Comparison of ENCODE assay signal across 8 cellular contexts in genomic region chr9:113511856-113512761, GRCh38. TPM values are rescaled to one million over a fixed set of nuclear protein-coding genes. Genes with fewer than 3 reads are reported as not detected.
DNase-seq lines count a peak whose midpoint lies in the region; ATAC-seq and TF ChIP-seq lines count a peak whose summit lies in the region.

No MANE protein-coding gene starts in this region.

- H3K4me1 ChIP-seq in CD4-positive, CD25-positive, alpha-beta regulatory T cell (ENCODE audit: control insufficient read depth, insufficient read depth, low read length, poor library complexity, severe bottlenecking) = peaks cover 49% of the 10 kb centered on the region
- H3K4me1 ChIP-seq in mesenchymal stem cell (ENCODE audit: control insufficient read depth, insufficient read depth, low read depth, low read length) = peaks cover 28% of the 10 kb centered on the region
- H3K4me1 ChIP-seq in thoracic aorta (ENCODE audit: control insufficient read depth in 1 of 2, low read depth in 2 of 2) = peaks cover 18 to 39% of the 10 kb centered on the region in 2 donors

- no peaks in the 10 kb centered on the region for H3K36me3 ChIP-seq in CD4-positive, CD25-positive, alpha-beta regulatory T cell (ENCODE audit: control insufficient read depth, insufficient read depth, low read length)
- no peaks in the 10 kb centered on the region for H3K36me3 ChIP-seq in mesenchymal stem cell (ENCODE audit: control insufficient read depth in 1 of 2, insufficient read depth in 2 of 2, low read depth in 1 of 2, low read length in 2 of 2)
- H3K36me3 ChIP-seq in thoracic aorta = peaks cover 21% of the 10 kb centered on the region

- DNase-seq in CD4-positive, CD25-positive, alpha-beta regulatory T cell = peak; percentile 45 to 86 (median 50)
- DNase-seq in M059J (ENCODE audit: low read depth) (peak; percentile 77), activated T-cell treated with anti-CD3 and anti-CD28 coated beads for 1 hour (ENCODE audit: low read depth) (peak; percentile 45), mesenchymal stem cell (peak; percentile 58), thoracic aorta (ENCODE audit: low spot score) (no peak), NCI-H1048 (lab: John Stamatoyannopoulos, UW) (no peak), cerebellum (ENCODE audit: low spot score) (no peak)

- no peak overlapping the region for H2BK5ac ChIP-seq in mesenchymal stem cell (ENCODE audit: low read depth, low read length, poor library complexity, severe bottlenecking)

- no peak overlapping the region for H2BK15ac ChIP-seq in mesenchymal stem cell (ENCODE audit: low read depth, poor library complexity, severe bottlenecking)

- H2AK5ac ChIP-seq in mesenchymal stem cell (ENCODE audit: low read length, severe bottlenecking) = peak overlapping the region; percentile 37

- peak overlapping the region in 1 of 2 experiments; percentile 42 for H3K18ac ChIP-seq in mesenchymal stem cell (ENCODE audit: low read depth in 1 of 2, low read length in 2 of 2)

- H3K4ac ChIP-seq in mesenchymal stem cell (ENCODE audit: low read depth in 1 of 2, low read length in 2 of 2) = no peak overlapping the region

- H3K9ac ChIP-seq in mesenchymal stem cell (ENCODE audit: low read length) = no peak overlapping the region

- peak overlapping the region; percentile 75 for H3K27ac ChIP-seq in CD4-positive, CD25-positive, alpha-beta regulatory T cell (ENCODE audit: insufficient read depth, low read length, poor library complexity, severe bottlenecking)
- no peak overlapping the region for H3K27ac ChIP-seq in mesenchymal stem cell (ENCODE audit: low read length, poor library complexity, severe bottlenecking)
- H3K27ac ChIP-seq in thoracic aorta = peak overlapping the region; percentile 71 to 84

- no peak overlapping the region for H4K8ac ChIP-seq in mesenchymal stem cell (ENCODE audit: low read length)

- no peaks in the 10 kb centered on the region for H3K9me3 ChIP-seq in CD4-positive, CD25-positive, alpha-beta regulatory T cell (ENCODE audit: control insufficient read depth in 2 of 2, low read length in 2 of 2)
- H3K9me3 ChIP-seq in mesenchymal stem cell (ENCODE audit: control insufficient read depth, low read length) (no peaks in the 10 kb centered on the region), thoracic aorta (no peaks in the 10 kb centered on the region)

- no peaks in the 10 kb centered on the region for H3K27me3 ChIP-seq in CD4-positive, CD25-positive, alpha-beta regulatory T cell (ENCODE audit: control insufficient read depth, insufficient read depth, low read length)
- H3K27me3 ChIP-seq in mesenchymal stem cell (ENCODE audit: control insufficient read depth in 1 of 2, insufficient read depth in 1 of 2, low read length in 2 of 2) (no peaks in the 10 kb centered on the region), thoracic aorta (replicated peaks; ENCODE audit: insufficient read depth) (no peaks in the 10 kb centered on the region)

- H3K23ac ChIP-seq in mesenchymal stem cell (ENCODE audit: low read length in 2 of 2) = no peak overlapping the region

- peak overlapping the region; percentile 42 to 88 (median 64) for H3K4me3 Mint-ChIP-seq in CD4-positive, CD25-positive, alpha-beta regulatory T cell

- peak; percentile 65 to 67 for ATAC-seq in CD4-positive, CD25-positive, alpha-beta regulatory T cell (ENCODE audit: low read depth in 2 of 2)
- ATAC-seq in GM21515 (IDR thresholded peaks at IDR 0.05; ENCODE audit: unreplicated experiment) (peak; percentile 41), thoracic aorta (ENCODE audit: insufficient number of reproducible peaks, low FRiP score, low read depth) (no peak)

- H3K79me1 ChIP-seq in mesenchymal stem cell (replicated peaks; ENCODE audit: low read length, poor library complexity, severe bottlenecking) = no peaks in the 10 kb centered on the region

- peak overlapping the region in 1 of 2 experiments; percentile 18 for H2BK12ac ChIP-seq in mesenchymal stem cell (ENCODE audit: low read length in 2 of 2)

- H3K4me3 ChIP-seq in CD4-positive, CD25-positive, alpha-beta regulatory T cell (ENCODE audit: low read depth, low read length) = peak overlapping the region; percentile 57
- no peak overlapping the region for H3K4me3 ChIP-seq in mesenchymal stem cell (ENCODE audit: insufficient read depth in 1 of 2, low read depth in 1 of 2, low read length in 2 of 2)
- no peak overlapping the region for H3K4me3 ChIP-seq in thoracic aorta

- WGBS in mesenchymal stem cell = 64% methylated on average over 10 of the region's 10 CpGs

- no peak overlapping the region for H3K14ac ChIP-seq in mesenchymal stem cell (ENCODE audit: low read length in 2 of 2)

- no peak overlapping the region for H2BK120ac ChIP-seq in mesenchymal stem cell (ENCODE audit: low read depth, low read length)

- no peak for TF ChIP-seq CTCF in thoracic aorta (IDR thresholded peaks at IDR 0.05)

- H3K4me2 ChIP-seq in mesenchymal stem cell (ENCODE audit: low read length, poor library complexity, severe bottlenecking) = no peak overlapping the region

- H3K27ac Mint-ChIP-seq in CD4-positive, CD25-positive, alpha-beta regulatory T cell = peak overlapping the region; percentile 91 to 99 (median 93)

- no peak overlapping the region for H2AFZ ChIP-seq in mesenchymal stem cell (ENCODE audit: low read depth, low read length)

- no peaks in the 10 kb centered on the region for H3K27me3 Mint-ChIP-seq in CD4-positive, CD25-positive, alpha-beta regulatory T cell

- H4K91ac ChIP-seq in mesenchymal stem cell (ENCODE audit: low read length) = no peak overlapping the region

- H3K4me1 Mint-ChIP-seq in CD4-positive, CD25-positive, alpha-beta regulatory T cell = peaks cover 11 to 65% (median 45%) of the 10 kb centered on the region in 4 donors

- H3K36me3 Mint-ChIP-seq in CD4-positive, CD25-positive, alpha-beta regulatory T cell = no peaks in the 10 kb centered on the region

- H3K9me3 Mint-ChIP-seq in CD4-positive, CD25-positive, alpha-beta regulatory T cell = no peaks in the 10 kb centered on the region

RNA-seq across cellular contexts. Expression of gene RGS3, which starts 48.6 kb away (rescaled TPM):
- total RNA-seq in CD4-positive, CD25-positive, alpha-beta regulatory T cell = 12.6 TPM
- 10 to 100 TPM in 3 of 4 donors, 1 to 10 TPM in 1; 8.5 to 15.5 (median 11.3) TPM for polyA plus RNA-seq in CD4-positive, CD25-positive, alpha-beta regulatory T cell
- total RNA-seq in M059J (2014; rRNA removed; shearing (Covaris generic)) = 84.9 and 137 TPM in 2 replicates
- 41.4 TPM for polyA plus RNA-seq in mesenchymal stem cell (2013, experiment 1 of 2)
- polyA plus RNA-seq in mesenchymal stem cell (2013, experiment 2 of 2) = 42.1 TPM
- 100 to 1,000 TPM; 170 to 202 TPM for total RNA-seq in thoracic aorta
- total RNA-seq in cerebellum = 20.6 TPM

Comparison
In these comparisons a context has a peak if more than half of its experiments do, and no peak if none do; other contexts are left out.
1. DNase-seq: peak in CD4-positive, CD25-positive, alpha-beta regulatory T cell (3 of 3), M059J (single experiment), activated T-cell treated with anti-CD3 and anti-CD28 coated beads for 1 hour (single experiment) and mesenchymal stem cell (single experiment); none in thoracic aorta (single experiment), NCI-H1048 (single experiment) and cerebellum (single experiment).